Comparison of ENCODE assay signal across 16 cellular contexts in genomic region chr9:110977259-110977709, GRCh38.
DNase-seq lines count a peak whose midpoint lies in the region; ATAC-seq, FAIRE-seq and TF ChIP-seq lines count a peak whose summit lies in the region.
"Had no signal": no experiment of that assay in that cellular context is flagged by ENCODE, and none has a peak within 500 bp of the region (broad histone marks: within the 10 kb centered on the region; RNA-seq: fewer than 3 reads in every experiment).

No MANE protein-coding gene starts in this region.

- no peaks in the 10 kb centered on the region for H3K4me1 Mint-ChIP-seq in CD8-positive, alpha-beta T cell (ENCODE audit: low read depth)

- intact Hi-C loops in CD8-positive, alpha-beta T cell (cut with DNase I, micrococcal nuclease) = no loop called here

- no peaks in the 10 kb centered on the region for H3K27me3 Mint-ChIP-seq in CD8-positive, alpha-beta T cell (ENCODE audit: low read depth)
- H3K27me3 Mint-ChIP-seq: effector memory CD8-positive, alpha-beta T cell had no signal

- H3K27ac ChIP-seq in SJCRH30 (peak overlapping the region; percentile 30; the same call in 1 of the 2 replicates), esophagus (ENCODE audit: low read depth in 2 of 2, low read length in 1 of 2) (peak overlapping the region; percentile 77 to 84)
- no peak overlapping the region for H3K27ac ChIP-seq in CD8-positive, alpha-beta T cell (ENCODE audit: low read depth, low read length)

- WGBS in esophagus, 2 donors = 18 to 33% methylated on average over 3 of the region's 3 CpGs

- no peaks in the 10 kb centered on the region for H3K36me3 ChIP-seq in SJCRH30
- no peaks in the 10 kb centered on the region for H3K36me3 ChIP-seq in esophagus (ENCODE audit: control insufficient read depth in 2 of 2, insufficient read depth in 2 of 2, low read length in 1 of 2)
- H3K36me3 ChIP-seq in CD8-positive, alpha-beta T cell (ENCODE audit: insufficient read depth, low read length) = no peaks in the 10 kb centered on the region
- H3K36me3 ChIP-seq: HAP-1 had no signal

- peak; percentile 92 for FAIRE-seq in H54 (lab: Jason Lieb, UNC)

- POLR2A ChIA-PET in CD8-positive, alpha-beta T cell (lab: Charles Lee) = no interaction called here

- H3K4me3 ChIP-seq in SJCRH30 = no peak overlapping the region
- H3K4me3 ChIP-seq in esophagus (ENCODE audit: low read depth in 1 of 2, low read length in 2 of 2) = no peak overlapping the region
- H3K4me3 ChIP-seq in retinal pigment epithelial cell (ENCODE audit: low read length) = no peak overlapping the region
- H3K4me3 ChIP-seq in CD8-positive, alpha-beta T cell (ENCODE audit: low read depth, low read length) = no peak overlapping the region
- H3K4me3 ChIP-seq: HAP-1 had no signal

- TF ChIP-seq POLR2A in H54 (IDR thresholded peaks at IDR 0.05; ENCODE audit: low read depth, low read length) = no peak

- DNase-seq in H54 (ENCODE audit: insufficient read length, low spot score) (peak; percentile 26), SJCRH30 (peak; percentile 21 to 33), retinal pigment epithelial cell (ENCODE audit: low read depth) (peak; percentile 88), NCI-H2107 treated with DMSO at 0.1 percent for 48 hours (lab: John Stamatoyannopoulos, UW; ENCODE audit: unreplicated experiment) (no peak), NCI-H1417 treated with DMSO at 0.1 percent for 48 hours (lab: John Stamatoyannopoulos, UW) (no peak), GM19238 (ENCODE audit: insufficient read length, low spot score) (no peak)
- no peak for DNase-seq in CD8-positive, alpha-beta T cell
- DNase-seq: activated CD4-positive, alpha-beta T cell treated with anti-CD3 and anti-CD28 coated beads for 48 hours; activated naive CD4-positive, alpha-beta T cell treated with Interleukin-2 at 50 U/mL for 16 hours; DMS53; effector memory CD8-positive, alpha-beta T cell; left cardiac atrium; NCI-H187; Right ventricle myocardium superior had no signal

- ATAC-seq in CD8-positive, alpha-beta T cell = no peak
- ATAC-seq: effector memory CD8-positive, alpha-beta T cell had no signal

- no peak overlapping the region for H3K27ac Mint-ChIP-seq in CD8-positive, alpha-beta T cell
- H3K27ac Mint-ChIP-seq: effector memory CD8-positive, alpha-beta T cell had no signal

- no peak overlapping the region for H3K4me3 Mint-ChIP-seq in CD8-positive, alpha-beta T cell
- H3K4me3 Mint-ChIP-seq: effector memory CD8-positive, alpha-beta T cell had no signal

- peaks cover 5% of the 10 kb centered on the region for H3K4me1 ChIP-seq in SJCRH30
- H3K4me1 ChIP-seq in esophagus (ENCODE audit: control insufficient read depth in 2 of 2, insufficient read depth in 2 of 2, low read length in 1 of 2) = peaks cover 0 to 3% of the 10 kb centered on the region in 2 donors
- no peaks in the 10 kb centered on the region for H3K4me1 ChIP-seq in CD8-positive, alpha-beta T cell (ENCODE audit: insufficient read depth, low read length)
- H3K4me1 ChIP-seq: HAP-1 had no signal

- H3K9me3 Mint-ChIP-seq in CD8-positive, alpha-beta T cell = no peaks in the 10 kb centered on the region

- H3K9me3 ChIP-seq in SJCRH30 (replicated peaks) = no peaks in the 10 kb centered on the region
- no peaks in the 10 kb centered on the region for H3K9me3 ChIP-seq in esophagus (ENCODE audit: control insufficient read depth in 2 of 2, insufficient read depth in 1 of 2, low read depth in 1 of 2, low read length in 1 of 2)
- H3K9me3 ChIP-seq in CD8-positive, alpha-beta T cell (ENCODE audit: low read length) = no peaks in the 10 kb centered on the region
- H3K9me3 ChIP-seq: HAP-1 had no signal

- H3K27me3 ChIP-seq in SJCRH30 = no peaks in the 10 kb centered on the region
- H3K27me3 ChIP-seq in esophagus (ENCODE audit: control insufficient read depth in 1 of 2, insufficient read depth in 2 of 2, low read length in 2 of 2) = no peaks in the 10 kb centered on the region
- no peaks in the 10 kb centered on the region for H3K27me3 ChIP-seq in CD8-positive, alpha-beta T cell (ENCODE audit: insufficient read depth, low read length)

- TF ChIP-seq CTCF in retinal pigment epithelial cell (conservative IDR thresholded peaks at IDR 0.05; ENCODE audit: low read depth, low read length) = no peak
- TF ChIP-seq CTCF in CD8-positive, alpha-beta T cell (IDR thresholded peaks at IDR 0.05) = no peak

- CTCF ChIA-PET in CD8-positive, alpha-beta T cell (lab: Charles Lee) = no interaction called here

- H3K36me3 Mint-ChIP-seq in CD8-positive, alpha-beta T cell = no peaks in the 10 kb centered on the region

Comparison
In these comparisons a context has a peak if more than half of its experiments do, and no peak if none do; other contexts are left out.
1. DNase-seq: peak in H54 (single experiment), SJCRH30 (2 of 2) and retinal pigment epithelial cell (single experiment); none in NCI-H2107 treated with DMSO at 0.1 percent for 48 hours (single experiment), CD8-positive, alpha-beta T cell (0 of 7), NCI-H1417 treated with DMSO at 0.1 percent for 48 hours (single experiment) and GM19238 (single experiment).